ENCODE assay signal across 10 cellular contexts in the genomic region with DNA sequence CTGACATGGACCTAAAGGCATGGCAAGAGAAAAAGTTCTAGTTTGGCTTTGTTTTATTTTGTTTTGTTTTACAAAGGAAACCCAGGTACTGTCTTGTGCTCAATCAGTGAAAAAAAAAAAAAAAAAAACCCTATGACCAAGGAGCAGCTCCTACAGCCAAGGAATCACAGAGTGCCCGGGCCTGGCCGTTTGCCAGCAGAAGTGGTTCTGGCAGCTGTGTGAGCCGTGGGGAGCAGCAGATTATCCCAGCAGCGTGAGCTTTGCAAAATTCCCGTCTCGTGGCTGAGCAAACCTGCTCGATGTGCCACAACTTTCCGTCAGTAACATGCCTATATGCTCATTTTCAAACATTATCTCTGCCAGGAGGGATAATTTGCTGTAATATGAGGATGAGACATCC.
DNase-seq lines count a peak whose midpoint lies in the region; ATAC-seq and TF ChIP-seq lines count a peak whose summit lies in the region.
"Had no signal": no experiment of that assay in that cellular context is flagged by ENCODE, and none has a peak within 500 bp of the region (broad histone marks: within the 10 kb centered on the region; RNA-seq: fewer than 3 reads in every experiment).

No MANE protein-coding gene starts in this region.

- H3K27ac ChIP-seq in right cardiac atrium (ENCODE audit: low read length) (no peak overlapping the region), testis (no peak overlapping the region)
- H3K27ac ChIP-seq: parathyroid adenoma had no signal

- no peak for TF ChIP-seq POLR2A in testis (IDR thresholded peaks at IDR 0.05)

- no peaks in the 10 kb centered on the region for H3K27me3 ChIP-seq in right cardiac atrium (ENCODE audit: control insufficient read depth, insufficient read depth)
- no peaks in the 10 kb centered on the region for H3K27me3 ChIP-seq in testis

- H3K4me1 ChIP-seq in right cardiac atrium (ENCODE audit: control insufficient read depth, insufficient read depth, low read length) (no peaks in the 10 kb centered on the region), testis (no peaks in the 10 kb centered on the region)
- H3K4me1 ChIP-seq: parathyroid adenoma had no signal

- no peaks in the 10 kb centered on the region for H3K36me3 ChIP-seq in testis (ENCODE audit: low read depth, missing control alignments)

- intact Hi-C loops in right cardiac atrium (cut with DNase I) = no loop called here
- intact Hi-C loops in testis (cut with DNase I; ENCODE audit: low total_unique reads) = no loop called here

- DNase-seq in LHCN-M2 (ENCODE audit: low read depth) (peak; percentile 53), RPMI7951 (ENCODE audit: low read depth) (peak; percentile 56), right cardiac atrium (peak; percentile 63 to 86 (median 85)), testis (peak; percentile 66), activated gamma-delta T cell treated with Interleukin-2 at 50 U/mL for 16 hours (no peak), activated T-cell treated with anti-CD3 and anti-CD28 coated beads for 4 hours (no peak)
- DNase-seq: activated CD8-positive, alpha-beta memory T cell treated with anti-CD3 and anti-CD28 coated beads, Interleukin-2, amount 10 ng/mL, durations not matched to agents 7 days and 5 days; erythroblast had no signal

- 14% methylated on average over 8 of the region's 8 CpGs for whole genome bisulfite sequencing in right cardiac atrium
- WGBS in testis, 2 donors = 32 to 33% methylated on average over 8 of the region's 8 CpGs

- ATAC-seq in right cardiac atrium = peak; percentile 69 to 77
- no peak for ATAC-seq in GM18907 (IDR thresholded peaks at IDR 0.05; ENCODE audit: unreplicated experiment)
- ATAC-seq: activated CD8-positive, alpha-beta memory T cell treated with anti-CD3 and anti-CD28 coated beads, Interleukin-2, amount 10 ng/mL, durations not matched to agents 7 days and 5 days had no signal

- TF ChIP-seq CTCF in testis (IDR thresholded peaks at IDR 0.05) = no peak

- H3K4me3 ChIP-seq in right cardiac atrium (ENCODE audit: low read length) = no peak overlapping the region
- H3K4me3 ChIP-seq in testis = no peak overlapping the region

- H3K9me3 ChIP-seq in right cardiac atrium (ENCODE audit: control insufficient read depth, low read length) (no peaks in the 10 kb centered on the region), testis (no peaks in the 10 kb centered on the region)

Comparison
In these comparisons a context has a peak if more than half of its experiments do, and no peak if none do; other contexts are left out.
1. DNase-seq: peak in LHCN-M2 (single experiment), RPMI7951 (single experiment), right cardiac atrium (3 of 3) and testis (single experiment); none in activated gamma-delta T cell treated with Interleukin-2 at 50 U/mL for 16 hours (single experiment) and activated T-cell treated with anti-CD3 and anti-CD28 coated beads for 4 hours (single experiment).